In the genomic region with DNA sequence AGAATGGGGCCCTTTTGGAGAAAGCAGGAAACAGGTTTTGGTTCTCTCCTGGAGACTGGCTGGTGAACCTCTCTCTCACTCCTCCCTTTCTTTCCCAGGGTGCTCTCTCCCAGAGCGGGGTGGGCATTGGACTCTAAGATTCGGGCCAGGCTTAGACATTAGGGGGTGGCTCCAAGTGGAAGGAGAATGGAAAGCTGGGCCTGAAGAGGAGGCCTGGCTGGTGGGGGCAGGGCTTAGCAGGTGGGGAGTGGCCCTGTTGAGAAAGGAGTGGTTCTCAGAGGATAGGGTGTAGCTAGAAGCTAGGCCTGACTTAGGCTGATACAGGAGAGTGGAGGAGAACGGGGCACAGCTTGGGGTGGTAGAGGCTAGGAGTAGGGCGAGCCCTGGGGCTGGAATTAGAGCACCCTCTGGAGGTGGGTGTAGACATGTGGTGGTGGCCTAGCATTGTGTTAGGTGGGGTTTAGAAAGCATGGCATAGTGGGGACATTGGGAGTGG, we compare ENCODE assay signal across 1 cellular context.
TF ChIP-seq lines count a peak whose summit lies in the region.

No MANE protein-coding gene starts in this region.

TF ChIP-seq in H1, 55 proteins besides CTCF, POLR2A, EP300 and RAD21:
- TF ChIP-seq POU5F1 (IDR thresholded peaks at IDR 0.05; ENCODE audit: low read depth, low read length) (no peak), CBX8 (IDR thresholded peaks at IDR 0.05; ENCODE audit: borderline replicate concordance, low read depth, low read length) (no peak), SP4 (IDR thresholded peaks at IDR 0.05; ENCODE audit: low read length) (no peak), SP1 (IDR thresholded peaks at IDR 0.05; ENCODE audit: low read depth, low read length) (no peak), TAF7 (optimal IDR thresholded peaks at IDR 0.05; ENCODE audit: borderline replicate concordance, low read depth, low read length) (no peak), RXRA (IDR thresholded peaks at IDR 0.05; ENCODE audit: insufficient read depth, low read depth, low read length) (no peak), ATF2 (IDR thresholded peaks at IDR 0.05; ENCODE audit: low read length) (no peak), SAP30 (IDR thresholded peaks at IDR 0.05; ENCODE audit: insufficient read depth, insufficient replicate concordance, low read length) (no peak), USF2 (IDR thresholded peaks at IDR 0.05; ENCODE audit: low read length) (no peak), KDM1A (IDR thresholded peaks at IDR 0.05; ENCODE audit: borderline replicate concordance, low read length) (no peak)
